In genomic region chr6:35023601-35024000, GRCh38 we compare ENCODE assay signal across 14 cellular contexts.
DNase-seq lines count a peak whose midpoint lies in the region; ATAC-seq and TF ChIP-seq lines count a peak whose summit lies in the region.
"Had no signal": no experiment of that assay in that cellular context is flagged by ENCODE, and none has a peak within 500 bp of the region (broad histone marks: within the 10 kb centered on the region; RNA-seq: fewer than 3 reads in every experiment).

No MANE protein-coding gene starts in this region.

- peak overlapping the region in 1 of 2 donors; percentile 15 for H3K4me3 ChIP-seq in ascending aorta
- H3K4me3 ChIP-seq in esophagus squamous epithelium, result peak overlapping the region in 1 of 4 donors; percentile 3
- no peak overlapping the region for H3K4me3 ChIP-seq in psoas muscle
- H3K4me3 ChIP-seq in tibial nerve, result no peak overlapping the region

- intact Hi-C loops in ascending aorta (cut with DNase I), result no loop called here
- intact Hi-C loops in esophagus squamous epithelium (cut with DNase I), result no loop called here
- intact Hi-C loops in psoas muscle (cut with DNase I), result no loop called here

- H3K27ac ChIP-seq in ascending aorta (peak overlapping the region; percentile 91 to 97), esophagus squamous epithelium (peak overlapping the region; percentile 47 to 92 (median 84)), psoas muscle (peak overlapping the region; percentile 60), tibial nerve (peak overlapping the region; percentile 90 to 98 (median 94))

- WGBS in esophagus squamous epithelium, 2 donors, result 64 to 89% methylated on average over 3 of the region's 3 CpGs
- 25 to 51% (median 32%) methylated on average over 3 of the region's 3 CpGs for WGBS in psoas muscle, 3 donors
- 49 to 50% methylated on average over 3 of the region's 3 CpGs for WGBS in tibial nerve, 2 donors

- ATAC-seq in psoas muscle, result peak in 3 of 4 donors; percentile 23 to 72 (median 51)
- no peak for ATAC-seq in GM21390 (IDR thresholded peaks at IDR 0.05; ENCODE audit: unreplicated experiment)
- ATAC-seq: activated T-cell treated with anti-CD3 and anti-CD28 coated beads, Interleukin-2, amount 50 U/mL, for 4 hours had no signal

- DNase-seq in ascending aorta (ENCODE audit: low spot score in 2 of 2), result no peak
- DNase-seq in esophagus squamous epithelium (lab: John Stamatoyannopoulos, UW), result no peak
- no peak for DNase-seq in psoas muscle
- no peak for DNase-seq in tibial nerve (ENCODE audit: low spot score in 2 of 2)
- no peak for DNase-seq in activated T-cell treated with anti-CD3 and anti-CD28 coated beads, Interleukin-2, amount 50 U/mL, for 48 hours
- no peak for DNase-seq in activated T-cell treated with anti-CD3 and anti-CD28 coated beads for 4 hours
- no peak for DNase-seq in stimulated activated CD8-positive, alpha-beta memory T cell treated with anti-CD3 and anti-CD28 coated beads, Interleukin-4, amount 100 ng/mL, for 48 hours
- DNase-seq: activated CD4-positive, alpha-beta memory T cell treated with anti-CD3 and anti-CD28 coated beads, Interleukin-2, amount 10 ng/mL, durations not matched to agents 7 days and 5 days; activated T-cell treated with anti-CD3 and anti-CD28 coated beads, Interleukin-2, amount 50 U/mL, for 4 hours; HCEC 1CT; NCI-H1105 treated with DMSO at 0.1 percent for 48 hours; NCI-H748 treated with DMSO at 0.1 percent for 48 hours; retina had no signal

- TF ChIP-seq POLR2A in esophagus squamous epithelium (IDR thresholded peaks at IDR 0.05) (no peak), tibial nerve (IDR thresholded peaks at IDR 0.05) (no peak)

- TF ChIP-seq CTCF in ascending aorta (IDR thresholded peaks at IDR 0.05), result no peak
- TF ChIP-seq CTCF in esophagus squamous epithelium (IDR thresholded peaks at IDR 0.05), result no peak
- no peak for TF ChIP-seq CTCF in psoas muscle (IDR thresholded peaks at IDR 0.05)
- TF ChIP-seq CTCF in tibial nerve (IDR thresholded peaks at IDR 0.05), result no peak

- H3K27me3 ChIP-seq in ascending aorta (no peaks in the 10 kb centered on the region), esophagus squamous epithelium (no peaks in the 10 kb centered on the region), psoas muscle (ENCODE audit: insufficient read depth in 3 of 3, low read length in 2 of 3) (no peaks in the 10 kb centered on the region), tibial nerve (no peaks in the 10 kb centered on the region)

- H3K36me3 ChIP-seq in ascending aorta (no peaks in the 10 kb centered on the region), esophagus squamous epithelium (peaks cover 0 to 27% (median 0%) of the 10 kb centered on the region in 3 donors), psoas muscle (ENCODE audit: insufficient read depth in 1 of 2, low read depth in 1 of 2) (peaks cover 0 to 7% of the 10 kb centered on the region in 2 donors), tibial nerve (no peaks in the 10 kb centered on the region)

- H3K9me3 ChIP-seq in ascending aorta (no peaks in the 10 kb centered on the region), esophagus squamous epithelium (no peaks in the 10 kb centered on the region), psoas muscle (no peaks in the 10 kb centered on the region), tibial nerve (no peaks in the 10 kb centered on the region)

- peaks cover 22 to 66% of the 10 kb centered on the region in 2 donors for H3K4me1 ChIP-seq in ascending aorta
- peaks cover 18 to 88% (median 59%) of the 10 kb centered on the region in 3 donors for H3K4me1 ChIP-seq in esophagus squamous epithelium
- peaks cover 61% of the 10 kb centered on the region for H3K4me1 ChIP-seq in psoas muscle
- peaks cover 0 to 99% (median 49%) of the 10 kb centered on the region in 4 donors for H3K4me1 ChIP-seq in tibial nerve

- no peak for TF ChIP-seq EP300 in tibial nerve (IDR thresholded peaks at IDR 0.05)
